Comparison of ENCODE assay signal across 13 cellular contexts in genomic region chr11:100629671-100630070, GRCh38. TPM values are rescaled to one million over a fixed set of nuclear protein-coding genes. Genes with fewer than 3 reads are reported as not detected.
DNase-seq lines count a peak whose midpoint lies in the region; ATAC-seq, FAIRE-seq and TF ChIP-seq lines count a peak whose summit lies in the region.
"Had no signal": no experiment of that assay in that cellular context is flagged by ENCODE, and none has a peak within 500 bp of the region (broad histone marks: within the 10 kb centered on the region; RNA-seq: fewer than 3 reads in every experiment).

No MANE protein-coding gene starts in this region.

- TF ChIP-seq EP300 in Ishikawa (IDR thresholded peaks at IDR 0.05; ENCODE audit: borderline replicate concordance) (no peak), ovary (IDR thresholded peaks at IDR 0.05) (no peak)

- TF ChIP-seq CTCF in mammary epithelial cell (conservative IDR thresholded peaks at IDR 0.05 in 1 of 2, IDR thresholded peaks at IDR 0.05 in 1 of 2; ENCODE audit: extremely low read depth in 1 of 2, insufficient read depth in 1 of 2, low read depth in 1 of 2, low read length in 2 of 2): peak in 1 of 2 donors; percentile 9
- TF ChIP-seq CTCF in liver (IDR thresholded peaks at IDR 0.05; ENCODE audit: low read depth, low read length, missing input control): no peak
- no peak for TF ChIP-seq CTCF in ovary (IDR thresholded peaks at IDR 0.05)

- in situ Hi-C loops in mammary epithelial cell (cut with MboI; ENCODE audit: low sequenced_read_pairs in 2 of 2): no loop called here

- dilution Hi-C loops in mammary epithelial cell (cut with HindIII; ENCODE audit: low sequenced_read_pairs): no loop called here

- no peaks in the 10 kb centered on the region for H3K9me3 ChIP-seq in mammary epithelial cell (replicated peaks; ENCODE audit: insufficient read depth, low read length)
- H3K9me3 ChIP-seq in liver (ENCODE audit: control insufficient read depth in 4 of 4, low read length in 3 of 4): no peaks in the 10 kb centered on the region
- no peaks in the 10 kb centered on the region for H3K9me3 ChIP-seq in ovary
- H3K9me3 ChIP-seq: suprapubic skin had no signal

- 50% methylated on average over 1 of the region's 1 CpG for WGBS in mammary epithelial cell (ENCODE audit: low coverage, missing lambda C conversion rate)
- WGBS in liver: 62% methylated on average over 1 of the region's 1 CpG
- WGBS in ovary, 3 donors: 62 to 86% (median 76%) methylated on average over 1 of the region's 1 CpG

- H4K20me1 ChIP-seq in mammary epithelial cell (ENCODE audit: insufficient read depth, low read length): no peaks in the 10 kb centered on the region

- DNase-seq in mammary epithelial cell: peak; percentile 27
- no peak for DNase-seq in ovary
- no peak for DNase-seq in H7
- DNase-seq in GM12891 (ENCODE audit: insufficient read length, low spot score): no peak
- no peak for DNase-seq in activated T-cell treated with anti-CD3 and anti-CD28 coated beads for 4 hours
- DNase-seq: activated B cell treated with CpG ODN at 0.5 μM for 24 hours; activated naive CD4-positive, alpha-beta T cell treated with anti-CD3 and anti-CD28 coated beads for 36 hours; AML-193; NCI-H1048 had no signal

- H3K4me3 ChIP-seq in mammary epithelial cell (replicated peaks in 1 of 3; ENCODE audit: insufficient read depth in 1 of 3, low read depth in 2 of 3, low read length in 3 of 3) (no peak overlapping the region), liver (ENCODE audit: low read depth in 1 of 3, low read length in 3 of 3) (no peak overlapping the region), ovary (no peak overlapping the region), H7 (ENCODE audit: insufficient read depth, low read depth, low read length) (no peak overlapping the region)
- H3K4me3 ChIP-seq: suprapubic skin had no signal

- intact Hi-C loops in mammary epithelial cell (cut with micrococcal nuclease) (no loop called here), ovary (cut with DNase I) (no loop called here)

- no peak overlapping the region for H3K4me2 ChIP-seq in mammary epithelial cell (ENCODE audit: insufficient read depth, low read depth, low read length)

- TF ChIP-seq RAD21 in Ishikawa (IDR thresholded peaks at IDR 0.05; ENCODE audit: low read depth) (peak; percentile 19; the same call in 1 of the 2 replicates), liver (IDR thresholded peaks at IDR 0.05) (peak; percentile 40 to 56)

- peak; percentile 63 for ATAC-seq in GM19438 (IDR thresholded peaks at IDR 0.05; ENCODE audit: low read depth, unreplicated experiment)

- H2AFZ ChIP-seq in mammary epithelial cell (ENCODE audit: low read depth, low read length): no peak overlapping the region

- no TSS peak for BruUV-seq in mammary epithelial cell (replicated peaks; lab: Mats Ljungman, UMichigan)

- CTCF ChIA-PET in mammary epithelial cell (lab: Charles Lee; ENCODE audit: low non-redundant PET): no interaction called here

- H3K4me1 ChIP-seq in mammary epithelial cell (ENCODE audit: insufficient read depth, low read length) (peaks cover 3% of the 10 kb centered on the region), liver (ENCODE audit: control insufficient read depth in 4 of 4, insufficient read depth in 4 of 4, low read length in 3 of 4) (peaks cover 2 to 35% (median 14%) of the 10 kb centered on the region in 4 donors), ovary (ENCODE audit: insufficient read depth) (peaks cover 5% of the 10 kb centered on the region)

- H3K79me2 ChIP-seq in mammary epithelial cell (ENCODE audit: insufficient read depth, low read length): no peaks in the 10 kb centered on the region

- no peaks in the 10 kb centered on the region for H3K27me3 ChIP-seq in mammary epithelial cell (ENCODE audit: insufficient read depth, low read length)
- no peaks in the 10 kb centered on the region for H3K27me3 ChIP-seq in liver (ENCODE audit: control insufficient read depth in 4 of 4, insufficient read depth in 4 of 4, low read length in 3 of 4)
- H3K27me3 ChIP-seq in ovary: no peaks in the 10 kb centered on the region
- no peaks in the 10 kb centered on the region for H3K27me3 ChIP-seq in H7 (ENCODE audit: control insufficient read depth, insufficient read depth, low read length)
- H3K27me3 ChIP-seq: suprapubic skin had no signal

- no peak for TF ChIP-seq POLR2A in ovary (IDR thresholded peaks at IDR 0.05)
- TF ChIP-seq POLR2A in GM12891 (IDR thresholded peaks at IDR 0.05; ENCODE audit: low read depth, low read length): no peak

- H3K9ac ChIP-seq in mammary epithelial cell (ENCODE audit: insufficient read depth, low read length) (no peak overlapping the region), liver (ENCODE audit: low read depth in 1 of 2, low read length in 2 of 2) (no peak overlapping the region)

- no peak for FAIRE-seq in GM12891 (lab: Jason Lieb, UNC)

- H3K27ac ChIP-seq in mammary epithelial cell (ENCODE audit: insufficient read depth, low read depth, low read length) (no peak overlapping the region), liver (ENCODE audit: low read depth in 1 of 2, low read length in 2 of 2) (no peak overlapping the region), ovary (no peak overlapping the region)
- H3K27ac ChIP-seq: suprapubic skin had no signal

- H3K36me3 ChIP-seq in mammary epithelial cell (ENCODE audit: insufficient read depth, low read length): no peaks in the 10 kb centered on the region
- H3K36me3 ChIP-seq in liver (ENCODE audit: control insufficient read depth in 4 of 4, insufficient read depth in 3 of 4, low read depth in 1 of 4, low read length in 3 of 4): no peaks in the 10 kb centered on the region
- no peaks in the 10 kb centered on the region for H3K36me3 ChIP-seq in ovary
- H3K36me3 ChIP-seq in H7 (replicated peaks; ENCODE audit: control insufficient read depth, insufficient read depth, low read length): no peaks in the 10 kb centered on the region
- H3K36me3 ChIP-seq: suprapubic skin had no signal

TF ChIP-seq in Ishikawa, 13 proteins besides CTCF, POLR2A, EP300 and RAD21 (continues in another document):
- TF ChIP-seq FOXM1 (IDR thresholded peaks at IDR 0.05; ENCODE audit: borderline replicate concordance, low read depth): no peak
- TF ChIP-seq CEBPB (IDR thresholded peaks at IDR 0.05): no peak
- no peak for TF ChIP-seq EGR1 (IDR thresholded peaks at IDR 0.05)
- no peak for TF ChIP-seq TAF1 (IDR thresholded peaks at IDR 0.05; ENCODE audit: low read depth)
- TF ChIP-seq TEAD4 (IDR thresholded peaks at IDR 0.05): no peak
- no peak for TF ChIP-seq CREB1 (IDR thresholded peaks at IDR 0.05; ENCODE audit: low read depth)

TF ChIP-seq in liver, 16 proteins besides CTCF, POLR2A, EP300 and RAD21:
- TF ChIP-seq FOXA1 (IDR thresholded peaks at IDR 0.05) (no peak), YY1 (IDR thresholded peaks at IDR 0.05) (no peak), JUND (IDR thresholded peaks at IDR 0.05) (no peak), TAF1 (conservative IDR thresholded peaks at IDR 0.05) (no peak), EGR1 (IDR thresholded peaks at IDR 0.05; ENCODE audit: low read depth in 2 of 2) (no peak), GABPA (IDR thresholded peaks at IDR 0.05 in 1 of 2, conservative IDR thresholded peaks at IDR 0.05 in 1 of 2) (no peak)

TF ChIP-seq in GM12891, 5 proteins besides CTCF, POLR2A, EP300 and RAD21:
- TF ChIP-seq PAX5 (IDR thresholded peaks at IDR 0.05; ENCODE audit: insufficient read depth, low read length, severe bottlenecking): no peak
- no peak for TF ChIP-seq POLR2AphosphoS5 (IDR thresholded peaks at IDR 0.05; ENCODE audit: low read depth, low read length)
- TF ChIP-seq TAF1 (IDR thresholded peaks at IDR 0.05; ENCODE audit: low read depth, low read length): no peak
- TF ChIP-seq POU2F2 (IDR thresholded peaks at IDR 0.05; ENCODE audit: low read depth, low read length): no peak

RNA-seq across cellular contexts. Expression of gene ARHGAP42, which starts 57.4 kb away (rescaled TPM):
- 10 to 100 TPM in 1 of 2 donors, 1 to 10 TPM in 1; 6.0 to 17.0 TPM for total RNA-seq in mammary epithelial cell
- 2.6 TPM for polyA plus RNA-seq in mammary epithelial cell
- polyA minus RNA-seq in mammary epithelial cell: 2.9 TPM
- total RNA-seq in liver: 10 to 100 TPM; 16.6 to 17.2 TPM
- polyA plus RNA-seq in liver: 1 to 10 TPM; 3.8 to 7.3 TPM
- 1 to 10 TPM; 4.3 to 8.2 (median 7.0) TPM for total RNA-seq in ovary
- 10 to 100 TPM in 1 of 2 donors, 1 to 10 TPM in 1; 5.1 to 11.8 TPM for polyA plus RNA-seq in ovary
- 21.5 and 23.1 TPM in 2 replicates for total RNA-seq in H7 (2014; rRNA removed; shearing (Covaris generic))
- 0.27 TPM for polyA plus RNA-seq in GM12891 (2012; ENCODE audit: low read depth, missing spikeins)
- total RNA-seq: activated naive CD4-positive, alpha-beta T cell treated with anti-CD3 and anti-CD28 coated beads for 36 hours had no signal
